17 cellular contexts compared by ENCODE assay signal in the genomic region with DNA sequence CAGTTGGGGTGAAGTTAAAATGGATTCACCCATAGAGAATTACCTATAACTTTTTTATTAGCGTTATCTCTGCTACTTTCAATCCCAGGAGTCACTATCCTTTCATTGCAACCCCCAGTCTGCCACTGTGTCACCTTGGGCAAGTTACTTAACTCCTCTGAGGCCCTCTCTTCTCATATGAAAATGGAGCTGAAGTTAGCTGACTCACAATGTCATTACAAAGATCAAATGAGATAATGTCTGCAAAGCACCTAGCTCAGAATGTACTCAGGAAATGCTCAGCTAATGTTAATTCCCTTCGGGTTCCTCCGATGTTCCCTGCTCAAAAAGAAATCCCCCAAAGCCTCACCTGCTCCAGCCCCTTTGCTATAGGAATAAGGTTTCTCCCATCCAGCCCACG. TPM values are rescaled to one million over a fixed set of nuclear protein-coding genes. Genes with fewer than 3 reads are reported as not detected.
"Had no signal": no experiment of that assay in that cellular context is flagged by ENCODE, and none has a peak within 500 bp of the region (broad histone marks: within the 10 kb centered on the region; RNA-seq: fewer than 3 reads in every experiment).

No MANE protein-coding gene starts in this region.

- H3K27ac ChIP-seq: breast epithelium, testis had no signal

- H3K27me3 ChIP-seq: breast epithelium, testis had no signal

- ATAC-seq: activated T-cell treated with anti-CD3 and anti-CD28 coated beads, Interleukin-2, amount 50 U/mL, for 4 hours; esophagus mucosa; stimulated activated naive CD8-positive, alpha-beta T cell treated with anti-CD3 and anti-CD28 coated beads, Interleukin-15, amount 100 ng/mL, for 72 hours had no signal

- FAIRE-seq: endometrium, urothelium cell line had no signal

- H3K36me3 ChIP-seq: breast epithelium had no signal

- DNase-seq: activated CD4-positive, alpha-beta memory T cell treated with anti-CD3 and anti-CD28 coated beads for 36 hours; activated CD4-positive, CD25-positive, alpha-beta regulatory T cell treated with anti-CD3 and anti-CD28 coated beads, Interleukin-2, amount 50 U/mL, for 72 hours; activated gamma-delta T cell; activated naive CD8-positive, alpha-beta T cell treated with anti-CD3 and anti-CD28 coated beads for 36 hours; activated T-cell treated with anti-CD3 and anti-CD28 coated beads, Interleukin-2, amount 50 U/mL, for 4 hours; glutamatergic neuron; stimulated activated CD4-positive, alpha-beta T cell treated with anti-CD3 and anti-CD28 coated beads, Interleukin-15, amount 100 ng/mL, for 24 hours; stimulated activated CD4-positive, alpha-beta T cell treated with anti-CD3 and anti-CD28 coated beads, Interleukin-4, amount 100 ng/mL, for 4 hours; stimulated activated naive CD8-positive, alpha-beta T cell treated with anti-CD3 and anti-CD28 coated beads, Interleukin-15, amount 100 ng/mL, for 72 hours; testis had no signal

- H3K9me3 ChIP-seq: breast epithelium, testis had no signal

- H3K4me3 ChIP-seq: breast epithelium, testis had no signal

- H3K4me1 ChIP-seq: breast epithelium, testis had no signal

RNA-seq across cellular contexts. Expression of a gene that starts 50.0 kb away (rescaled TPM):
- total RNA-seq: activated CD4-positive, alpha-beta memory T cell treated with anti-CD3 and anti-CD28 coated beads for 36 hours; activated naive CD8-positive, alpha-beta T cell treated with anti-CD3 and anti-CD28 coated beads for 36 hours; activated T-cell treated with anti-CD3 and anti-CD28 coated beads, Interleukin-2, amount 50 U/mL, for 4 hours; breast epithelium; esophagus mucosa; fibroblast of villous mesenchyme; omental fat pad; pulmonary artery endothelial cell had no signal
